ENCODE assay signal across 15 cellular contexts in genomic region chr7:75957021-75957736, GRCh38. TPM values are rescaled to one million over a fixed set of nuclear protein-coding genes. Genes with fewer than 3 reads are reported as not detected.
DNase-seq lines count a peak whose midpoint lies in the region; ATAC-seq and TF ChIP-seq lines count a peak whose summit lies in the region.
"Had no signal": no experiment of that assay in that cellular context is flagged by ENCODE, and none has a peak within 500 bp of the region (broad histone marks: within the 10 kb centered on the region; RNA-seq: fewer than 3 reads in every experiment).

No MANE protein-coding gene starts in this region.

- CTCF ChIA-PET in RWPE1 (lab: Yijun Ruan, JAX) = no interaction called here

- POLR2A ChIA-PET in RWPE1 (lab: Yijun Ruan, JAX; ENCODE audit: low non-redundant PET) = no interaction called here

- H3K27ac ChIP-seq in C4-2B (0 out of 2 replicates have a peak overlapping the region, but pooled peaks have one; percentile 0), RWPE1 (peak overlapping the region; percentile 7; the same call in 1 of the 2 replicates), right cardiac atrium (ENCODE audit: low read length) (no peak overlapping the region)

- no peaks in the 10 kb centered on the region for H3K9me3 ChIP-seq in right cardiac atrium (ENCODE audit: control insufficient read depth, low read length)

- H3K4me1 ChIP-seq in right cardiac atrium (ENCODE audit: control insufficient read depth, insufficient read depth, low read length) = peaks cover 2% of the 10 kb centered on the region

- no peaks in the 10 kb centered on the region for H3K27me3 ChIP-seq in right cardiac atrium (ENCODE audit: control insufficient read depth, insufficient read depth)

- H3K4me3 ChIP-seq in right cardiac atrium (ENCODE audit: low read length) = no peak overlapping the region

- no peak for DNase-seq in RWPE1 (ENCODE audit: low spot score)
- DNase-seq in right cardiac atrium = peak in 1 of 3 donors; percentile 51
- peak; percentile 83 for DNase-seq in mucosa of gallbladder (ENCODE audit: low spot score)
- DNase-seq in NCI-H128 (lab: John Stamatoyannopoulos, UW; ENCODE audit: unreplicated experiment) = no peak
- DNase-seq in T1000 (lab: John Stamatoyannopoulos, UW) = no peak
- DNase-seq: activated CD8-positive, alpha-beta T cell treated with anti-CD3 and anti-CD28 coated beads, Interleukin-2, amount 10 ng/mL, durations not matched to agents 7 days and 5 days; activated naive CD4-positive, alpha-beta T cell; cerebellar nuclear complex; DMS79 treated with DMSO at 0.1 percent for 48 hours; immature natural killer cell; NCI-H446 treated with DMSO at 0.1 percent for 48 hours; nucleus accumbens had no signal

- no peak for TF ChIP-seq CTCF in C4-2B (conservative IDR thresholded peaks at IDR 0.05)
- no peak for TF ChIP-seq CTCF in RWPE1 (conservative IDR thresholded peaks at IDR 0.05; ENCODE audit: low read depth)

- intact Hi-C loops in right cardiac atrium (cut with DNase I) = loop anchor here in 1 of 4 donors (5.0 kb wide), 1 partner anchor 35 kb away; no protein-coding TSS in a partner anchor

- WGBS in right cardiac atrium = 77% methylated on average over 16 of the region's 16 CpGs

- peak; percentile 13 to 27 for ATAC-seq in right cardiac atrium
- no peak for ATAC-seq in HG02840 (IDR thresholded peaks at IDR 0.05; ENCODE audit: low FRiP score, unreplicated experiment)
- no peak for ATAC-seq in HG03280 (IDR thresholded peaks at IDR 0.05; ENCODE audit: unreplicated experiment)
- ATAC-seq: activated CD8-positive, alpha-beta T cell treated with anti-CD3 and anti-CD28 coated beads, Interleukin-2, amount 10 ng/mL, durations not matched to agents 7 days and 5 days had no signal

RNA-seq across cellular contexts. Expression of gene TMEM120A, which starts 37.2 kb away (rescaled TPM):
- total RNA-seq in right cardiac atrium (100 to 1,000 TPM in 1 of 4 donors, 10 to 100 TPM in 3; 67.7 to 111 (median 82.3) TPM), mucosa of gallbladder (69.1 TPM)
- 88.7 TPM for polyA plus RNA-seq in right cardiac atrium

RNA-seq across cellular contexts. Expression of gene POR, which starts 42.2 kb away (rescaled TPM):
- total RNA-seq in right cardiac atrium (100 to 1,000 TPM in 1 of 4 donors, 10 to 100 TPM in 3; 59.8 to 122 (median 62.7) TPM), mucosa of gallbladder (195 TPM)
- 47.4 TPM for polyA plus RNA-seq in right cardiac atrium

Comparison
In these comparisons a context has a peak if more than half of its experiments do, and no peak if none do; other contexts are left out.
1. ATAC-seq: peak in right cardiac atrium (2 of 2); none in HG02840 (single experiment) and HG03280 (single experiment).